19 cellular contexts compared by ENCODE assay signal in genomic region chr6:130381012-130381411, GRCh38. TPM values are rescaled to one million over a fixed set of nuclear protein-coding genes. Genes with fewer than 3 reads are reported as not detected.
"Had no signal": no experiment of that assay in that cellular context is flagged by ENCODE, and none has a peak within 500 bp of the region (broad histone marks: within the 10 kb centered on the region; RNA-seq: fewer than 3 reads in every experiment).

No MANE protein-coding gene starts in this region.

- ATAC-seq: body of pancreas had no signal

- H3K36me3 ChIP-seq: esophagus squamous epithelium, left ventricle myocardium inferior, sigmoid colon, spleen, thyroid gland had no signal

- H3K27me3 Mint-ChIP-seq: activated CD4-positive, alpha-beta memory T cell treated with anti-CD3 and anti-CD28 coated beads for 36 hours; activated naive CD8-positive, alpha-beta T cell; effector memory CD8-positive, alpha-beta T cell; stimulated activated naive B cell treated with anti-CD40 and anti-IgM and Interleukin-4, amounts not matched to agents 10 μg/mL and 1 μg/mL and 100 μg/mL, for 72 hours had no signal

- H3K9me3 Mint-ChIP-seq: activated CD4-positive, alpha-beta memory T cell treated with anti-CD3 and anti-CD28 coated beads for 36 hours; effector memory CD8-positive, alpha-beta T cell; immature natural killer cell; nephron; stimulated activated naive B cell treated with anti-CD40 and anti-IgM and Interleukin-4, amounts not matched to agents 10 μg/mL and 1 μg/mL and 100 μg/mL, for 72 hours had no signal

- H3K27ac ChIP-seq: body of pancreas, esophagus squamous epithelium, left ventricle myocardium inferior, sigmoid colon, spleen, thyroid gland had no signal

- H3K4me1 ChIP-seq: body of pancreas, left ventricle myocardium inferior, sigmoid colon, thyroid gland had no signal

- H3K4me3 ChIP-seq: body of pancreas, esophagus squamous epithelium, left ventricle myocardium inferior, sigmoid colon, spleen, thyroid gland had no signal

- DNase-seq: activated gamma-delta T cell; activated T-cell treated with anti-CD3 and anti-CD28 coated beads, Interleukin-2, amount 50 U/mL, for 48 hours; amygdala; body of pancreas; caudate nucleus; esophagus squamous epithelium; kidney glomerular epithelial cell; left ventricle myocardium inferior; mammary epithelial cell; midbrain; sigmoid colon; spleen; stimulated activated naive B cell treated with anti-CD40 and anti-IgM and Interleukin-4, amounts not matched to agents 10 μg/mL and 1 μg/mL and 100 μg/mL, for 72 hours; thyroid gland had no signal

- H3K27ac Mint-ChIP-seq: activated CD4-positive, alpha-beta memory T cell treated with anti-CD3 and anti-CD28 coated beads for 36 hours; immature natural killer cell; nephron; stimulated activated naive B cell treated with anti-CD40 and anti-IgM and Interleukin-4, amounts not matched to agents 10 μg/mL and 1 μg/mL and 100 μg/mL, for 72 hours had no signal

- H3K4me3 Mint-ChIP-seq: activated CD4-positive, alpha-beta memory T cell treated with anti-CD3 and anti-CD28 coated beads for 36 hours; activated naive CD8-positive, alpha-beta T cell; nephron; stimulated activated naive B cell treated with anti-CD40 and anti-IgM and Interleukin-4, amounts not matched to agents 10 μg/mL and 1 μg/mL and 100 μg/mL, for 72 hours had no signal

- H3K27me3 ChIP-seq: body of pancreas, esophagus squamous epithelium, sigmoid colon, spleen, thyroid gland had no signal

- H3K9me3 ChIP-seq: body of pancreas, esophagus squamous epithelium, left ventricle myocardium inferior, sigmoid colon, spleen, thyroid gland had no signal

- H3K36me3 Mint-ChIP-seq: activated CD4-positive, alpha-beta memory T cell treated with anti-CD3 and anti-CD28 coated beads for 36 hours; activated naive CD8-positive, alpha-beta T cell; stimulated activated naive B cell treated with anti-CD40 and anti-IgM and Interleukin-4, amounts not matched to agents 10 μg/mL and 1 μg/mL and 100 μg/mL, for 72 hours had no signal

RNA-seq across cellular contexts. Expression of gene TMEM200A, which starts 15.2 kb away (rescaled TPM):
- total RNA-seq: left ventricle myocardium inferior had no signal
